32 cellular contexts compared by ENCODE assay signal in the genomic region with DNA sequence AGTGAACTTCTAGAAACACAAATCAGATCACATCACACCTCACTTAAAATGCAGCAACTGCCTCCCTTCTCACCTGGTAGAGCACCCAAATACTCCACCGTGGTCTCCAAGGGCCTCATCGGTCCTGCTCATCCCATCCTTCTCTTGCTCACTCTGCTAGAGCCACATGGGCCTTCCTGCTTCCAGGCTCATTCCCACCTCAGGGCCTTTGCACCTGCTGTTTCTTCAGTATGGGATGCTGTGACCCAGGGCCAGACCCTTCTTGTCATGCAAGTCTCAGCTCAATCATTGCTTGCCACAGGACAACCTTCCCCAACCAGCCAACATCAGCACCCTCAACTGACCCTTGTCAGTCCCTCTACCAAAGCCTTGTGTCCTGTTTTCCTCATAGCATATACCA.
"Had no signal": no experiment of that assay in that cellular context is flagged by ENCODE, and none has a peak within 500 bp of the region (broad histone marks: within the 10 kb centered on the region; RNA-seq: fewer than 3 reads in every experiment).

No MANE protein-coding gene starts in this region.

- H3K4me1 ChIP-seq: breast epithelium had no signal

- H3K9me3 ChIP-seq: adrenal gland, ascending aorta, body of pancreas, breast epithelium had no signal

- H3K4me3 ChIP-seq: adrenal gland, ascending aorta, body of pancreas, breast epithelium, cardiac muscle cell had no signal

- ATAC-seq: activated naive CD4-positive, alpha-beta T cell treated with anti-CD3 and anti-CD28 coated beads, Interleukin-2, amount 50 U/mL, for 72 hours; activated naive CD8-positive, alpha-beta T cell treated with anti-CD3 and anti-CD28 coated beads, Interleukin-2, amount 50 U/mL, for 24 hours; activated T-cell treated with anti-CD3 and anti-CD28 coated beads, Interleukin-2, amount 50 U/mL, for 4 hours; activated T-cell treated with anti-CD3 and anti-CD28 coated beads, Interleukin-2, amount 50 U/mL, for 72 hours; activated T-helper 17 cell treated with anti-CD3 and anti-CD28 coated beads, Interleukin-2, amount 50 U/mL, for 72 hours; body of pancreas had no signal

- H3K36me3 ChIP-seq: adrenal gland, ascending aorta, brain microvascular endothelial cell, breast epithelium, cardiac muscle cell had no signal

- DNase-seq: activated effector memory CD4-positive, alpha-beta T cell treated with anti-CD3 and anti-CD28 coated beads, Interleukin-2, amount 50 U/mL, for 16 hours; activated effector memory CD4-positive, alpha-beta T cell treated with Interleukin-2 at 50 U/mL for 16 hours; activated gamma-delta T cell; activated gamma-delta T cell treated with Interleukin-2 at 50 U/mL for 16 hours; activated naive CD4-positive, alpha-beta T cell; activated naive CD4-positive, alpha-beta T cell treated with anti-CD3 and anti-CD28 coated beads for 36 hours; activated naive CD4-positive, alpha-beta T cell treated with anti-CD3 and anti-CD28 coated beads, Interleukin-2, amount 10 ng/mL, durations not matched to agents 7 days and 5 days; activated naive CD4-positive, alpha-beta T cell treated with anti-CD3 and anti-CD28 coated beads, Interleukin-2, amount 50 U/mL, for 16 hours; activated naive CD4-positive, alpha-beta T cell treated with Interleukin-2 at 50 U/mL for 16 hours; activated naive CD8-positive, alpha-beta T cell treated with anti-CD3 and anti-CD28 coated beads for 36 hours; activated naive CD8-positive, alpha-beta T cell treated with anti-CD3 and anti-CD28 coated beads, Interleukin-2, amount 10 ng/mL, durations not matched to agents 7 days and 5 days; activated naive CD8-positive, alpha-beta T cell treated with anti-CD3 and anti-CD28 coated beads, Interleukin-2, amount 50 U/mL, for 24 hours; activated T-cell treated with anti-CD3 and anti-CD28 coated beads, Interleukin-2, amount 50 U/mL, for 1 hour; activated T-cell treated with anti-CD3 and anti-CD28 coated beads, Interleukin-2, amount 50 U/mL, for 24 hours; activated T-cell treated with anti-CD3 and anti-CD28 coated beads, Interleukin-2, amount 50 U/mL, for 4 hours; activated T-cell treated with anti-CD3 and anti-CD28 coated beads, Interleukin-2, amount 50 U/mL, for 48 hours; activated T-cell treated with anti-CD3 and anti-CD28 coated beads, Interleukin-2, amount 50 U/mL, for 72 hours; adrenal gland; amniotic stem cell; amygdala; anterior cingulate cortex; aorta; body of pancreas; brain microvascular endothelial cell; caudate nucleus; central memory CD4-positive, alpha-beta T cell; cerebellar nuclear complex had no signal

- H3K27me3 ChIP-seq: adrenal gland, ascending aorta, body of pancreas, brain microvascular endothelial cell, breast epithelium, cardiac muscle cell had no signal

- H3K27ac ChIP-seq: adrenal gland, ascending aorta, body of pancreas, brain microvascular endothelial cell, breast epithelium, cardiac muscle cell had no signal
